In genomic region chr20:39266989-39267388, GRCh38 we compare ENCODE assay signal across 29 cellular contexts.
"Had no signal": no experiment of that assay in that cellular context is flagged by ENCODE, and none has a peak within 500 bp of the region (broad histone marks: within the 10 kb centered on the region; RNA-seq: fewer than 3 reads in every experiment).

No MANE protein-coding gene starts in this region.

- H3K27ac ChIP-seq: colonic mucosa, epithelial cell of prostate, esophagus squamous epithelium, gastrocnemius medialis, left lung, lower lobe of right lung had no signal

- H3K9me3 ChIP-seq: colonic mucosa, esophagus squamous epithelium, gastrocnemius medialis, heart right ventricle, left lung, lower lobe of right lung, mucosa of descending colon had no signal

- H3K36me3 Mint-ChIP-seq: mesothelial cell of epicardium; naive B cell; naive thymus-derived CD8-positive, alpha-beta T cell had no signal

- H3K9me3 Mint-ChIP-seq: dendritic cell treated with granulocyte-macrophage colony-stimulating factor and Interleukin-4, amounts not matched to agents 40 ng/mL and 50 ng/mL, for 4 days; effector memory CD8-positive, alpha-beta T cell; endodermal cell; naive B cell; naive thymus-derived CD8-positive, alpha-beta T cell had no signal

- H3K27ac Mint-ChIP-seq: dendritic cell treated with granulocyte-macrophage colony-stimulating factor and Interleukin-4, amounts not matched to agents 40 ng/mL and 50 ng/mL, for 4 days; effector memory CD8-positive, alpha-beta T cell; endodermal cell; mesothelial cell of epicardium; naive B cell; naive thymus-derived CD8-positive, alpha-beta T cell had no signal

- H3K36me3 ChIP-seq: colonic mucosa, esophagus squamous epithelium, gastrocnemius medialis, heart right ventricle, left lung, lower lobe of right lung had no signal

- FAIRE-seq: endometrium, islet of Langerhans, kidney had no signal

- ATAC-seq: effector memory CD8-positive, alpha-beta T cell; esophagus mucosa; gastrocnemius medialis; heart right ventricle; left lung; left ventricle myocardium superior; lower lobe of right lung; mucosa of descending colon; naive thymus-derived CD8-positive, alpha-beta T cell had no signal

- H3K4me1 ChIP-seq: colonic mucosa, left lung had no signal

- H3K27me3 ChIP-seq: colonic mucosa, esophagus squamous epithelium, gastrocnemius medialis, left lung had no signal

- H3K4me3 ChIP-seq: colonic mucosa, esophagus squamous epithelium, gastrocnemius medialis, heart right ventricle, left lung, lower lobe of right lung, mucosa of descending colon had no signal

- DNase-seq: colonic mucosa; cortex of kidney; effector CD8-positive, alpha-beta T cell; effector memory CD8-positive, alpha-beta T cell; erythroblast; esophagus squamous epithelium; foreskin fibroblast; foreskin melanocyte; gastrocnemius medialis; glutamatergic neuron; head of caudate nucleus; heart right ventricle; hippocampal formation; kidney; kidney glomerular epithelial cell; left lung; left ventricle myocardium superior; lower lobe of right lung; mesenchymal stem cell; mucosa of descending colon; naive B cell; naive thymus-derived CD8-positive, alpha-beta T cell had no signal
